1 cellular context compared by ENCODE assay signal in genomic region chr17:48555183-48555615, GRCh38.
TF ChIP-seq lines count a peak whose summit lies in the region.

No MANE protein-coding gene starts in this region.

TF ChIP-seq in K562, 482 proteins besides CTCF, POLR2A, EP300 and RAD21 (continued from another document and continues in another):
- TF ChIP-seq NCOA2 (IDR thresholded peaks at IDR 0.05; ENCODE audit: partially characterized antibody in 2 of 2), result peak in 1 of 2 experiments; percentile 11
- no peak for TF ChIP-seq CAMTA2 (CRISPR knock-in tag; conservative IDR thresholded peaks at IDR 0.05)
- TF ChIP-seq SMARCE1 (IDR thresholded peaks at IDR 0.05), result peak; percentile 69
- TF ChIP-seq, protein P1, sequence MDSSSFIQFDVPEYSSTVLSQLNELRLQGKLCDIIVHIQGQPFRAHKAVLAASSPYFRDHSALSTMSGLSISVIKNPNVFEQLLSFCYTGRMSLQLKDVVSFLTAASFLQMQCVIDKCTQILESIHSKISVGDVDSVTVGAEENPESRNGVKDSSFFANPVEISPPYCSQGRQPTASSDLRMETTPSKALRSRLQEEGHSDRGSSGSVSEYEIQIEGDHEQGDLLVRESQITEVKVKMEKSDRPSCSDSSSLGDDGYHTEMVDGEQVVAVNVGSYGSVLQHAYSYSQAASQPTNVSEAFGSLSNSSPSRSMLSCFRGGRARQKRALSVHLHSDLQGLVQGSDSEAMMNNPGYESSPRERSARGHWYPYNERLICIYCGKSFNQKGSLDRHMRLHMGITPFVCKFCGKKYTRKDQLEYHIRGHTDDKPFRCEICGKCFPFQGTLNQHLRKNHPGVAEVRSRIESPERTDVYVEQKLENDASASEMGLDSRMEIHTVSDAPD (CRISPR knock-in tag; IDR thresholded peaks at IDR 0.05), result no peak
- no peak for TF ChIP-seq SPI1 (IDR thresholded peaks at IDR 0.05; ENCODE audit: borderline replicate concordance, low read depth, low read length)
- peak; percentile 49; the same call in 1 of the 2 replicates for TF ChIP-seq FOSL1 (tag; conservative IDR thresholded peaks at IDR 0.05)
- TF ChIP-seq, protein P2, sequence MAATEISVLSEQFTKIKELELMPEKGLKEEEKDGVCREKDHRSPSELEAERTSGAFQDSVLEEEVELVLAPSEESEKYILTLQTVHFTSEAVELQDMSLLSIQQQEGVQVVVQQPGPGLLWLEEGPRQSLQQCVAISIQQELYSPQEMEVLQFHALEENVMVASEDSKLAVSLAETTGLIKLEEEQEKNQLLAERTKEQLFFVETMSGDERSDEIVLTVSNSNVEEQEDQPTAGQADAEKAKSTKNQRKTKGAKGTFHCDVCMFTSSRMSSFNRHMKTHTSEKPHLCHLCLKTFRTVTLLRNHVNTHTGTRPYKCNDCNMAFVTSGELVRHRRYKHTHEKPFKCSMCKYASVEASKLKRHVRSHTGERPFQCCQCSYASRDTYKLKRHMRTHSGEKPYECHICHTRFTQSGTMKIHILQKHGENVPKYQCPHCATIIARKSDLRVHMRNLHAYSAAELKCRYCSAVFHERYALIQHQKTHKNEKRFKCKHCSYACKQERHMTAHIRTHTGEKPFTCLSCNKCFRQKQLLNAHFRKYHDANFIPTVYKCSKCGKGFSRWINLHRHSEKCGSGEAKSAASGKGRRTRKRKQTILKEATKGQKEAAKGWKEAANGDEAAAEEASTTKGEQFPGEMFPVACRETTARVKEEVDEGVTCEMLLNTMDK (IDR thresholded peaks at IDR 0.05; ENCODE audit: borderline replicate concordance, insufficient read depth, low read depth, low read length, poor library complexity, severe bottlenecking), result no peak
- TF ChIP-seq ZNF121 (CRISPR knock-in tag; conservative IDR thresholded peaks at IDR 0.05), result no peak
- peak; percentile 88; the same call in 1 of the 2 replicates for TF ChIP-seq LARP7 (IDR thresholded peaks at IDR 0.05)
- no peak for TF ChIP-seq CHCHD3 (CRISPR knock-in tag; IDR thresholded peaks at IDR 0.05)
- TF ChIP-seq SMARCB1 (IDR thresholded peaks at IDR 0.05; ENCODE audit: insufficient read length, low read depth), result no peak
- no peak for TF ChIP-seq XRCC3 (IDR thresholded peaks at IDR 0.05)
- no peak for TF ChIP-seq KAT8 (IDR thresholded peaks at IDR 0.05; ENCODE audit: low read depth)
- TF ChIP-seq ZBTB17 (CRISPR knock-in tag; IDR thresholded peaks at IDR 0.05), result no peak
- no peak; the same call in 1 of the 2 replicates for TF ChIP-seq ZNF239 (CRISPR knock-in tag; IDR thresholded peaks at IDR 0.05)
- no peak; the same call in 1 of the 2 replicates for TF ChIP-seq RAD51 (IDR thresholded peaks at IDR 0.05; ENCODE audit: borderline replicate concordance, low read depth)
- no peak for TF ChIP-seq NR2F6 (CRISPR knock-in tag; IDR thresholded peaks at IDR 0.05)
- 0 out of 2 replicates have a peak, but pooled peaks have one; percentile 47 for TF ChIP-seq SMAD3 (CRISPR knock-in tag; conservative IDR thresholded peaks at IDR 0.05)
- no peak for TF ChIP-seq MAFK (IDR thresholded peaks at IDR 0.05; ENCODE audit: low read length)
- TF ChIP-seq NRF1 (conservative IDR thresholded peaks at IDR 0.05 in 1 of 2, IDR thresholded peaks at IDR 0.05 in 1 of 2), result no peak
- TF ChIP-seq U2AF2 (optimal IDR thresholded peaks at IDR 0.05; ENCODE audit: low read depth, low read length), result no peak
- no peak for TF ChIP-seq ZFX (CRISPR knock-in tag; IDR thresholded peaks at IDR 0.05)
- no peak for TF ChIP-seq ZBTB12 (CRISPR knock-in tag; IDR thresholded peaks at IDR 0.05)
- no peak for TF ChIP-seq POLR2G (IDR thresholded peaks at IDR 0.05; ENCODE audit: low read depth, low read length)
- peak; percentile 65 for TF ChIP-seq NCOA1 (IDR thresholded peaks at IDR 0.05; ENCODE audit: low read depth)
- TF ChIP-seq EZH2 (IDR thresholded peaks at IDR 0.05; ENCODE audit: borderline replicate concordance, low read depth, low read length), result no peak
- TF ChIP-seq SRSF1 (IDR thresholded peaks at IDR 0.05; ENCODE audit: low read depth, low read length), result no peak
- TF ChIP-seq ZNF12 (CRISPR knock-in tag; IDR thresholded peaks at IDR 0.05), result no peak
- no peak for TF ChIP-seq NCOA6 (IDR thresholded peaks at IDR 0.05)
- TF ChIP-seq SMAD4 (CRISPR knock-in tag; conservative IDR thresholded peaks at IDR 0.05), result 0 out of 2 replicates have a peak, but pooled peaks have one; percentile 33
- no peak for TF ChIP-seq RFX1 (IDR thresholded peaks at IDR 0.05)
- TF ChIP-seq DIDO1 (tag; IDR thresholded peaks at IDR 0.05; ENCODE audit: low read depth), result no peak
- TF ChIP-seq, protein P3, sequence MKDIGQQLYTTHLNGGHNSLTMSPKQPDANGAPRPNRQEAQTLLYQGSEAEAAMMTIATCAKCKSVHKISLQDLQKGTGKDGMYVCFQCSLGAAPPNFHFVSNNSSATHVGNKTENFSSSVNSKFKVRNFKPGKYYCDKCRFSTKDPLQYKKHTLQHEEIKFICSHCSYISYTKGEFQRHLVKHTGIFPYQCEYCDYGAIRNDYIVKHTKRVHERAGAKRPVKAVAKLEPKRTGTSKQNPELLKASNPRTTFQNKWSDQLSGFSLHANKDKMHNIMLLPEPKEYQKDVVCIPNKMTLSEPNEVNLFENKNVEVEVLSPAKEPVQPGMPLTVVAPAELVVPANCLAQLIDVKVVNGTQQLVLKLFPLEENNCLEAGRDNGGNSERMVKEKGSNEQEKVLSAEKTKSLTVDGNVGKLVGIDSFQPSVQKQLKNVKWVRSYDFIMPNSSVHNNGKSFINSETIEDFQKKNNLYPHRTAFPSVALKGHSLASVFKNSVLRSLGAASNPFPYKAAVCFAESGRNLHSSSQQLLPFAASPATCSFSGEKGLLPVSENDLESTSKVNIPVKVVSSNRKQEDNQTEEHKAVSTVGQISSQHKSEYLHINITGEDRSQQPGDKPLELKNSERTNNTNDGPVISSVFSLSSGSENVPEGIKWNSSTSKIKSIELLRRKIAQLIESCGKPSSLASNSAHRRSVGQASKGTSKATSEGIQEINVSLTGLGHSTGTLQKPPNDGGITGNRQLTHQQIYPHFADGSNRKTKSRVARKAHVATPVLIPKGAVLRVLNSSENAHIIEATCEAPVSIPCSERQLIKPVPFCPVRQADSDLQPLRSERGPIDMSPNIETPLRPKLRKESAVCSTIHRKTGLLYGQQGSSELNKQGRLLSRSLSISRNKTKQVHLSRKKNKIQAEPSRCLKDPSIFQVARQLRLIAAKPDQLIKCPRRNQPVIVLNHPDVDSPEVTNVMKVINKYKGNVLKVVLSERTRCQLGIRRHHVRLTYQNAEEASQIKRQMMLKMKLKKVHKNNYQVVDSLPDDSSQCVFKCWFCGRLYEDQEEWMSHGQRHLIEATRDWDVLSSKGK (CRISPR knock-in tag; IDR thresholded peaks at IDR 0.05), result no peak
- TF ChIP-seq ZKSCAN3 (CRISPR knock-in tag; IDR thresholded peaks at IDR 0.05), result no peak
- TF ChIP-seq BRCA1 (IDR thresholded peaks at IDR 0.05), result no peak
- no peak for TF ChIP-seq BRCA1 (CRISPR knock-in tag; IDR thresholded peaks at IDR 0.05)
- no peak for TF ChIP-seq GTF2F1 (IDR thresholded peaks at IDR 0.05; ENCODE audit: low read depth, low read length)
- TF ChIP-seq PHB2 (IDR thresholded peaks at IDR 0.05; ENCODE audit: low read depth), result no peak
- TF ChIP-seq, protein P4, sequence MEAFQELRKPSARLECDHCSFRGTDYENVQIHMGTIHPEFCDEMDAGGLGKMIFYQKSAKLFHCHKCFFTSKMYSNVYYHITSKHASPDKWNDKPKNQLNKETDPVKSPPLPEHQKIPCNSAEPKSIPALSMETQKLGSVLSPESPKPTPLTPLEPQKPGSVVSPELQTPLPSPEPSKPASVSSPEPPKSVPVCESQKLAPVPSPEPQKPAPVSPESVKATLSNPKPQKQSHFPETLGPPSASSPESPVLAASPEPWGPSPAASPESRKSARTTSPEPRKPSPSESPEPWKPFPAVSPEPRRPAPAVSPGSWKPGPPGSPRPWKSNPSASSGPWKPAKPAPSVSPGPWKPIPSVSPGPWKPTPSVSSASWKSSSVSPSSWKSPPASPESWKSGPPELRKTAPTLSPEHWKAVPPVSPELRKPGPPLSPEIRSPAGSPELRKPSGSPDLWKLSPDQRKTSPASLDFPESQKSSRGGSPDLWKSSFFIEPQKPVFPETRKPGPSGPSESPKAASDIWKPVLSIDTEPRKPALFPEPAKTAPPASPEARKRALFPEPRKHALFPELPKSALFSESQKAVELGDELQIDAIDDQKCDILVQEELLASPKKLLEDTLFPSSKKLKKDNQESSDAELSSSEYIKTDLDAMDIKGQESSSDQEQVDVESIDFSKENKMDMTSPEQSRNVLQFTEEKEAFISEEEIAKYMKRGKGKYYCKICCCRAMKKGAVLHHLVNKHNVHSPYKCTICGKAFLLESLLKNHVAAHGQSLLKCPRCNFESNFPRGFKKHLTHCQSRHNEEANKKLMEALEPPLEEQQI (IDR thresholded peaks at IDR 0.05), result no peak
- TF ChIP-seq NEUROD1 (IDR thresholded peaks at IDR 0.05; ENCODE audit: borderline replicate concordance, low read depth, low read length, partially characterized antibody), result peak; percentile 96
- no peak for TF ChIP-seq MCM2 (IDR thresholded peaks at IDR 0.05; ENCODE audit: low read depth)
- TF ChIP-seq MYNN (IDR thresholded peaks at IDR 0.05), result no peak
- no peak for TF ChIP-seq MYNN (CRISPR knock-in tag; IDR thresholded peaks at IDR 0.05)
- TF ChIP-seq, protein P5, sequence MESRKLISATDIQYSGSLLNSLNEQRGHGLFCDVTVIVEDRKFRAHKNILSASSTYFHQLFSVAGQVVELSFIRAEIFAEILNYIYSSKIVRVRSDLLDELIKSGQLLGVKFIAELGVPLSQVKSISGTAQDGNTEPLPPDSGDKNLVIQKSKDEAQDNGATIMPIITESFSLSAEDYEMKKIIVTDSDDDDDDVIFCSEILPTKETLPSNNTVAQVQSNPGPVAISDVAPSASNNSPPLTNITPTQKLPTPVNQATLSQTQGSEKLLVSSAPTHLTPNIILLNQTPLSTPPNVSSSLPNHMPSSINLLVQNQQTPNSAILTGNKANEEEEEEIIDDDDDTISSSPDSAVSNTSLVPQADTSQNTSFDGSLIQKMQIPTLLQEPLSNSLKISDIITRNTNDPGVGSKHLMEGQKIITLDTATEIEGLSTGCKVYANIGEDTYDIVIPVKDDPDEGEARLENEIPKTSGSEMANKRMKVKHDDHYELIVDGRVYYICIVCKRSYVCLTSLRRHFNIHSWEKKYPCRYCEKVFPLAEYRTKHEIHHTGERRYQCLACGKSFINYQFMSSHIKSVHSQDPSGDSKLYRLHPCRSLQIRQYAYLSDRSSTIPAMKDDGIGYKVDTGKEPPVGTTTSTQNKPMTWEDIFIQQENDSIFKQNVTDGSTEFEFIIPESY (CRISPR knock-in tag; IDR thresholded peaks at IDR 0.05), result no peak
- no peak for TF ChIP-seq ZNF717 (CRISPR knock-in tag; IDR thresholded peaks at IDR 0.05)
- no peak for TF ChIP-seq ZNF143 (CRISPR knock-in tag; IDR thresholded peaks at IDR 0.05)
- TF ChIP-seq TBL1XR1 (IDR thresholded peaks at IDR 0.05; ENCODE audit: low read length in 2 of 2), result peak in 1 of 2 experiments; percentile 93; a peak in 2 of 4 replicates
- TF ChIP-seq TCFL5 (CRISPR knock-in tag; conservative IDR thresholded peaks at IDR 0.05), result no peak
- TF ChIP-seq PURB (CRISPR knock-in tag; IDR thresholded peaks at IDR 0.05; ENCODE audit: low read depth), result no peak
- TF ChIP-seq PRDM10 (IDR thresholded peaks at IDR 0.05; ENCODE audit: partially characterized antibody), result peak; percentile 39
- TF ChIP-seq, protein P6, sequence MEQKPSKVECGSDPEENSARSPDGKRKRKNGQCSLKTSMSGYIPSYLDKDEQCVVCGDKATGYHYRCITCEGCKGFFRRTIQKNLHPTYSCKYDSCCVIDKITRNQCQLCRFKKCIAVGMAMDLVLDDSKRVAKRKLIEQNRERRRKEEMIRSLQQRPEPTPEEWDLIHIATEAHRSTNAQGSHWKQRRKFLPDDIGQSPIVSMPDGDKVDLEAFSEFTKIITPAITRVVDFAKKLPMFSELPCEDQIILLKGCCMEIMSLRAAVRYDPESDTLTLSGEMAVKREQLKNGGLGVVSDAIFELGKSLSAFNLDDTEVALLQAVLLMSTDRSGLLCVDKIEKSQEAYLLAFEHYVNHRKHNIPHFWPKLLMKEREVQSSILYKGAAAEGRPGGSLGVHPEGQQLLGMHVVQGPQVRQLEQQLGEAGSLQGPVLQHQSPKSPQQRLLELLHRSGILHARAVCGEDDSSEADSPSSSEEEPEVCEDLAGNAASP (IDR thresholded peaks at IDR 0.05), result no peak
- peak; percentile 49; the same call in 1 of the 2 replicates for TF ChIP-seq GABPA (tag; conservative IDR thresholded peaks at IDR 0.05; ENCODE audit: low read depth)
- TF ChIP-seq ZNF146 (CRISPR knock-in tag; IDR thresholded peaks at IDR 0.05; ENCODE audit: unreplicated experiment), result no peak
- no peak for TF ChIP-seq CBX2 (IDR thresholded peaks at IDR 0.05; ENCODE audit: insufficient read depth, low read length, poor library complexity, severe bottlenecking)
